Comparison of ENCODE assay signal across 8 cellular contexts in genomic region chr17:76147211-76148014, GRCh38. TPM values are rescaled to one million over a fixed set of nuclear protein-coding genes. Genes with fewer than 3 reads are reported as not detected.
DNase-seq lines count a peak whose midpoint lies in the region; ATAC-seq and TF ChIP-seq lines count a peak whose summit lies in the region.

No MANE protein-coding gene starts in this region.

- H3K27me3 ChIP-seq in MG63 = no peaks in the 10 kb centered on the region

- no peak for ATAC-seq in natural killer cell treated with Interleukin-12 subunit alpha and Interleukin-12 subunit beta and Interleukin-15 and Interleukin-18, amount 100 ng/mL, for 72 hours

- peaks cover 55% of the 10 kb centered on the region for H3K36me3 Mint-ChIP-seq in T-helper 1 cell treated with Interleukin-12 subunit alpha and Interleukin-12 subunit beta and Interleukin-4 antibody, amounts not matched to agents 30 μg/mL and 1 μg/mL, for 36 hours (ENCODE audit: low read depth)
- peaks cover 4% of the 10 kb centered on the region for H3K36me3 Mint-ChIP-seq in brain
- H3K36me3 Mint-ChIP-seq in natural killer cell treated with Interleukin-12 subunit alpha and Interleukin-12 subunit beta and Interleukin-15 and Interleukin-18, amount 100 ng/mL, for 72 hours = no peaks in the 10 kb centered on the region

- H3K27me3 Mint-ChIP-seq in T-helper 1 cell treated with Interleukin-12 subunit alpha and Interleukin-12 subunit beta and Interleukin-4 antibody, amounts not matched to agents 30 μg/mL and 1 μg/mL, for 36 hours (ENCODE audit: low read depth) = no peaks in the 10 kb centered on the region
- peaks cover 2% of the 10 kb centered on the region for H3K27me3 Mint-ChIP-seq in brain
- H3K27me3 Mint-ChIP-seq in natural killer cell treated with Interleukin-12 subunit alpha and Interleukin-12 subunit beta and Interleukin-15 and Interleukin-18, amount 100 ng/mL, for 72 hours = no peaks in the 10 kb centered on the region

- no peaks in the 10 kb centered on the region for H3K9me3 Mint-ChIP-seq in T-helper 1 cell treated with Interleukin-12 subunit alpha and Interleukin-12 subunit beta and Interleukin-4 antibody, amounts not matched to agents 30 μg/mL and 1 μg/mL, for 36 hours
- no peaks in the 10 kb centered on the region for H3K9me3 Mint-ChIP-seq in brain
- H3K9me3 Mint-ChIP-seq in natural killer cell treated with Interleukin-12 subunit alpha and Interleukin-12 subunit beta and Interleukin-15 and Interleukin-18, amount 100 ng/mL, for 72 hours = no peaks in the 10 kb centered on the region

- H3K4me1 Mint-ChIP-seq in T-helper 1 cell treated with Interleukin-12 subunit alpha and Interleukin-12 subunit beta and Interleukin-4 antibody, amounts not matched to agents 30 μg/mL and 1 μg/mL, for 36 hours (ENCODE audit: low read depth) = peaks cover 45% of the 10 kb centered on the region
- H3K4me1 Mint-ChIP-seq in brain = peaks cover 19% of the 10 kb centered on the region
- H3K4me1 Mint-ChIP-seq in natural killer cell treated with Interleukin-12 subunit alpha and Interleukin-12 subunit beta and Interleukin-15 and Interleukin-18, amount 100 ng/mL, for 72 hours (ENCODE audit: low read depth in 2 of 2) = peaks cover 43 to 58% of the 10 kb centered on the region in 2 donors

- H3K36me3 ChIP-seq in MG63 = no peaks in the 10 kb centered on the region

- H3K4me3 ChIP-seq in MG63 = no peak overlapping the region

- DNase-seq in T-helper 1 cell (no peak), NCI-H2081 treated with DMSO at 0.1 percent for 48 hours (lab: John Stamatoyannopoulos, UW) (peak; percentile 45), HuH-7 (ENCODE audit: low spot score) (no peak), MG63 (no peak)
- DNase-seq in natural killer cell treated with Interleukin-12 subunit alpha and Interleukin-12 subunit beta and Interleukin-15 and Interleukin-18, amount 100 ng/mL, for 72 hours (ENCODE audit: low spot score) = peak; percentile 26
- no peak for DNase-seq in activated CD4-positive, alpha-beta T cell treated with anti-CD3 and anti-CD28 coated beads for 4 hours

- H3K9me3 ChIP-seq in MG63 = no peaks in the 10 kb centered on the region

- TF ChIP-seq CTCF in brain (conservative IDR thresholded peaks at IDR 0.05) = peak; percentile 63 to 77

- H3K4me3 Mint-ChIP-seq in T-helper 1 cell treated with Interleukin-12 subunit alpha and Interleukin-12 subunit beta and Interleukin-4 antibody, amounts not matched to agents 30 μg/mL and 1 μg/mL, for 36 hours = no peak overlapping the region
- no peak overlapping the region for H3K4me3 Mint-ChIP-seq in brain
- no peak overlapping the region for H3K4me3 Mint-ChIP-seq in natural killer cell treated with Interleukin-12 subunit alpha and Interleukin-12 subunit beta and Interleukin-15 and Interleukin-18, amount 100 ng/mL, for 72 hours

- H3K27ac Mint-ChIP-seq in T-helper 1 cell treated with Interleukin-12 subunit alpha and Interleukin-12 subunit beta and Interleukin-4 antibody, amounts not matched to agents 30 μg/mL and 1 μg/mL, for 36 hours = peak overlapping the region; percentile 26
- peak overlapping the region; percentile 67 to 84 (median 78) for H3K27ac Mint-ChIP-seq in brain
- peak overlapping the region; percentile 98 to 99 for H3K27ac Mint-ChIP-seq in natural killer cell treated with Interleukin-12 subunit alpha and Interleukin-12 subunit beta and Interleukin-15 and Interleukin-18, amount 100 ng/mL, for 72 hours

RNA-seq across cellular contexts. Expression of gene FOXJ1, which starts 6.4 kb away (rescaled TPM):
- polyA plus RNA-seq in brain (ENCODE audit: insufficient read depth, low read depth, low replicate concordance) = 2.4 TPM
- under 1 TPM; 0.48 to 0.95 TPM for total RNA-seq in natural killer cell treated with Interleukin-12 subunit alpha and Interleukin-12 subunit beta and Interleukin-15 and Interleukin-18, amount 100 ng/mL, for 72 hours
- not detected in 2 replicates for total RNA-seq in MG63 (2014; rRNA removed; shearing (Covaris generic); ENCODE audit: low replicate concordance)

RNA-seq across cellular contexts. Expression of gene EXOC7, which starts 43.8 kb away (rescaled TPM):
- polyA plus RNA-seq in brain (ENCODE audit: insufficient read depth, low read depth, low replicate concordance) = 92.0 TPM
- total RNA-seq in natural killer cell treated with Interleukin-12 subunit alpha and Interleukin-12 subunit beta and Interleukin-15 and Interleukin-18, amount 100 ng/mL, for 72 hours = 100 to 1,000 TPM; 134 to 163 TPM
- total RNA-seq in MG63 (2014; rRNA removed; shearing (Covaris generic); ENCODE audit: low replicate concordance) = 54.5 and 81.8 TPM in 2 replicates

Comparison
In these comparisons a context has a peak if more than half of its experiments do, and no peak if none do; other contexts are left out.
1. H3K27ac Mint-ChIP-seq: peak in every context shown above with its lines; median percentile 98 in natural killer cell treated with Interleukin-12 subunit alpha and Interleukin-12 subunit beta and Interleukin-15 and Interleukin-18, amount 100 ng/mL, for 72 hours; 78 in brain; 26 in T-helper 1 cell treated with Interleukin-12 subunit alpha and Interleukin-12 subunit beta and Interleukin-4 antibody, amounts not matched to agents 30 μg/mL and 1 μg/mL, for 36 hours.
2. DNase-seq: peak in NCI-H2081 treated with DMSO at 0.1 percent for 48 hours (single experiment) and natural killer cell treated with Interleukin-12 subunit alpha and Interleukin-12 subunit beta and Interleukin-15 and Interleukin-18, amount 100 ng/mL, for 72 hours (single experiment); none in T-helper 1 cell (0 of 5), HuH-7 (single experiment), MG63 (single experiment) and activated CD4-positive, alpha-beta T cell treated with anti-CD3 and anti-CD28 coated beads for 4 hours (0 of 2).